Comparison of ENCODE assay signal across 9 cellular contexts in the genomic region with DNA sequence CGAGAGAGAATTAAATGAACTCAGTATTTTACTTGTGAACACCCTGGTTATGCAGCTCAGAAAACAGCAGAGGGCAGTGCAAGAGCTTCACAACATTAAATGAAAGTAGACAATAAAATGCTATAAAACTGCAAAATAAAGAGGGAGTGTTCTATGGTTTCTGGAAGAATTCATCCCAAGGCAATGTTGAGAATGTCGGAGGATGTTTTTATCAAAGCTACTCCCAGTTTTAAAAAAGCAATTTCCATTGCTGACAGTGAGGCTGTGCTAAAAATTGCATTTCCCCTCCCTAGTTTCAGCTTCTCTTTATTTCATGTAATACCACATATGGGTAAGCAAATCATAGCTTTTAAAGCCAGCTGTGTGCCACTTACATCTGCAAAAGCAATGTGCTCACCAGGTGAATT.
A peak's percentile ranks its signal among the peaks of the same experiment; 100 is the strongest.
DNase-seq lines count a peak whose midpoint lies in the region; ATAC-seq and TF ChIP-seq lines count a peak whose summit lies in the region.
"Had no signal": no experiment of that assay in that cellular context is flagged by ENCODE, and none has a peak within 500 bp of the region (broad histone marks: within the 10 kb centered on the region; RNA-seq: fewer than 3 reads in every experiment).

No MANE protein-coding gene starts in this region.

- no peak overlapping the region for H3K9ac ChIP-seq in colonic mucosa (ENCODE audit: low read depth in 2 of 2, low read length in 2 of 2)
- H3K9ac ChIP-seq in neural progenitor cell = no peak overlapping the region

- H3K27ac Mint-ChIP-seq in neural progenitor cell = no peak overlapping the region
- H3K27ac Mint-ChIP-seq: memory B cell had no signal

- H3K27me3 ChIP-seq in colonic mucosa (no peaks in the 10 kb centered on the region), neural progenitor cell (no peaks in the 10 kb centered on the region)

- no peaks in the 10 kb centered on the region for H3K27me3 Mint-ChIP-seq in neural progenitor cell (ENCODE audit: insufficient read depth, low read depth)
- H3K27me3 Mint-ChIP-seq: memory B cell had no signal

- H2AFZ ChIP-seq in neural progenitor cell (replicated peaks) = peak overlapping the region; percentile 73

- H4K20me1 ChIP-seq in neural progenitor cell (ENCODE audit: low read depth) = no peaks in the 10 kb centered on the region

- no peaks in the 10 kb centered on the region for H3K36me3 Mint-ChIP-seq in neural progenitor cell
- H3K36me3 Mint-ChIP-seq: memory B cell had no signal

- no peaks in the 10 kb centered on the region for H3F3A ChIP-seq in neural progenitor cell (ENCODE audit: low read depth)

- H3K4me1 ChIP-seq in colonic mucosa = no peaks in the 10 kb centered on the region
- no peaks in the 10 kb centered on the region for H3K4me1 ChIP-seq in neural progenitor cell

- TF ChIP-seq CTCF in colonic mucosa (IDR thresholded peaks at IDR 0.05) (no peak), neural progenitor cell (IDR thresholded peaks at IDR 0.05) (peak; percentile 69)

- ATAC-seq in HG03378 (IDR thresholded peaks at IDR 0.05; ENCODE audit: unreplicated experiment) = no peak
- ATAC-seq in HG02763 (IDR thresholded peaks at IDR 0.05; ENCODE audit: unreplicated experiment) = no peak

- no peaks in the 10 kb centered on the region for H3K79me2 ChIP-seq in neural progenitor cell (ENCODE audit: low read depth)

- peak; percentile 35 for DNase-seq in GM04504 (ENCODE audit: low read depth)
- peak; percentile 52 for DNase-seq in NCI-H1105 treated with DMSO at 0.1 percent for 48 hours (lab: John Stamatoyannopoulos, UW)
- DNase-seq in colonic mucosa = peak; percentile 17
- peak; percentile 50 for DNase-seq in neural progenitor cell (ENCODE audit: low spot score)
- no peak for DNase-seq in T-helper 9 cell
- DNase-seq in activated CD8-positive, alpha-beta memory T cell treated with anti-CD3 and anti-CD28 coated beads, Interleukin-2, amount 50 U/mL, for 4 hours = no peak

- H3K36me3 ChIP-seq in colonic mucosa = no peaks in the 10 kb centered on the region
- no peaks in the 10 kb centered on the region for H3K36me3 ChIP-seq in neural progenitor cell

- no peaks in the 10 kb centered on the region for H3K4me1 Mint-ChIP-seq in neural progenitor cell
- H3K4me1 Mint-ChIP-seq: memory B cell had no signal

- H3K27ac ChIP-seq in colonic mucosa (no peak overlapping the region), neural progenitor cell (no peak overlapping the region)

- H3K9me3 ChIP-seq in colonic mucosa = no peaks in the 10 kb centered on the region
- no peaks in the 10 kb centered on the region for H3K9me3 ChIP-seq in neural progenitor cell (ENCODE audit: low read depth)

- intact Hi-C loops in colonic mucosa (cut with DNase I) = no loop called here

- H3K9me3 Mint-ChIP-seq in neural progenitor cell = no peaks in the 10 kb centered on the region
- H3K9me3 Mint-ChIP-seq: memory B cell had no signal

- H3K4me3 ChIP-seq in colonic mucosa (no peak overlapping the region), neural progenitor cell (no peak overlapping the region)

- H3K4me3 Mint-ChIP-seq in neural progenitor cell = no peak overlapping the region
- H3K4me3 Mint-ChIP-seq: memory B cell had no signal

- H3K4me2 ChIP-seq in neural progenitor cell = no peak overlapping the region

Comparison
In these comparisons a context has a peak if more than half of its experiments do, and no peak if none do; other contexts are left out.
1. DNase-seq: peak in GM04504 (single experiment), NCI-H1105 treated with DMSO at 0.1 percent for 48 hours (single experiment), colonic mucosa (single experiment) and neural progenitor cell (single experiment); none in T-helper 9 cell (single experiment) and activated CD8-positive, alpha-beta memory T cell treated with anti-CD3 and anti-CD28 coated beads, Interleukin-2, amount 50 U/mL, for 4 hours (single experiment).